In genomic region chr2:201854841-201855240, GRCh38 we compare ENCODE assay signal across 16 cellular contexts. TPM values are rescaled to one million over a fixed set of nuclear protein-coding genes. Genes with fewer than 3 reads are reported as not detected.
DNase-seq lines count a peak whose midpoint lies in the region; ATAC-seq and FAIRE-seq lines count a peak whose summit lies in the region.
"Had no signal": no experiment of that assay in that cellular context is flagged by ENCODE, and none has a peak within 500 bp of the region (broad histone marks: within the 10 kb centered on the region; RNA-seq: fewer than 3 reads in every experiment).

No MANE protein-coding gene starts in this region.

- H3K4me3 ChIP-seq in trophoblast cell (ENCODE audit: low read depth, low read length): no peak overlapping the region
- H3K4me3 ChIP-seq: ascending aorta, BLaER1 had no signal

- no peak overlapping the region for H4K8ac ChIP-seq in trophoblast cell (ENCODE audit: low read depth, low read length)

- FAIRE-seq in RCC 7860 (lab: Jason Lieb, UNC): no peak

- H3K4ac ChIP-seq in trophoblast cell (ENCODE audit: low read depth, low read length): no peak overlapping the region

- no peak overlapping the region for H2BK5ac ChIP-seq in trophoblast cell (ENCODE audit: low read depth, low read length, poor library complexity)

- ATAC-seq in GM18511 (IDR thresholded peaks at IDR 0.05; ENCODE audit: unreplicated experiment) (no peak), HG02588 (IDR thresholded peaks at IDR 0.05; ENCODE audit: unreplicated experiment) (no peak)

- H4K12ac ChIP-seq in trophoblast cell (ENCODE audit: low read depth, low read length): no peak overlapping the region

- H2BK120ac ChIP-seq in trophoblast cell (ENCODE audit: insufficient read depth, low read length, poor library complexity): no peak overlapping the region

- peaks cover 3% of the 10 kb centered on the region in 2 experiments for H3K4me1 ChIP-seq in trophoblast cell (ENCODE audit: control insufficient read depth in 1 of 2, insufficient read depth in 2 of 2, low read length in 2 of 2)
- H3K4me1 ChIP-seq: ascending aorta had no signal

- H3K4me2 ChIP-seq in trophoblast cell (ENCODE audit: low read length): no peak overlapping the region
- H3K4me2 ChIP-seq: BLaER1 had no signal

- no peaks in the 10 kb centered on the region for H3K79me1 ChIP-seq in trophoblast cell (ENCODE audit: low read length)

- no peak overlapping the region for H3K18ac ChIP-seq in trophoblast cell (ENCODE audit: low read length)

- no peak overlapping the region for H4K91ac ChIP-seq in trophoblast cell (ENCODE audit: low read depth, low read length)

- H3K79me2 ChIP-seq in trophoblast cell (ENCODE audit: control insufficient read depth, insufficient read depth, low read length, poor library complexity): no peaks in the 10 kb centered on the region

- H3K9me3 ChIP-seq in trophoblast cell (ENCODE audit: insufficient read depth, low read depth, low read length): no peaks in the 10 kb centered on the region
- H3K9me3 ChIP-seq: ascending aorta, BLaER1, SJCRH30 had no signal

- no peak overlapping the region for H2AK5ac ChIP-seq in trophoblast cell (ENCODE audit: low read length)

- H3K27me3 ChIP-seq in trophoblast cell (ENCODE audit: insufficient read depth, low read length): no peaks in the 10 kb centered on the region
- H3K27me3 ChIP-seq: ascending aorta, BLaER1, SJCRH30 had no signal

- H3K36me3 ChIP-seq in trophoblast cell (ENCODE audit: control insufficient read depth in 1 of 2, insufficient read depth in 2 of 2, low read length in 2 of 2): no peaks in the 10 kb centered on the region
- H3K36me3 ChIP-seq: ascending aorta, BLaER1, SJCRH30 had no signal

- no peak overlapping the region for H3K9ac ChIP-seq in trophoblast cell (ENCODE audit: low read length)
- H3K9ac ChIP-seq: BLaER1 had no signal

- H3K14ac ChIP-seq in trophoblast cell (ENCODE audit: low read length): no peak overlapping the region

- DNase-seq in EL (peak; percentile 81), RCC 7860 (ENCODE audit: low spot score) (peak; percentile 75), dedifferentiated amniotic fluid mesenchymal stem cell (ENCODE audit: extremely low spot score) (peak; percentile 42), trophoblast cell (peak; percentile 18 to 25), iPS-NIHi11 (ENCODE audit: low spot score) (no peak)
- no peak for DNase-seq in stimulated activated CD4-positive, alpha-beta T cell treated with anti-CD3 and anti-CD28 coated beads, Interleukin-15, amount 100 ng/mL, for 24 hours
- DNase-seq: DMS79, midbrain, NCI-H774, occipital lobe, substantia nigra had no signal

- no peak overlapping the region for H2BK12ac ChIP-seq in trophoblast cell (ENCODE audit: low read length)

- no peak overlapping the region for H2AFZ ChIP-seq in trophoblast cell (ENCODE audit: insufficient read depth, low read length, poor library complexity)

- H3K27ac ChIP-seq in trophoblast cell (ENCODE audit: low read depth, low read length): no peak overlapping the region
- H3K27ac ChIP-seq: ascending aorta, BLaER1 had no signal

- H3K23ac ChIP-seq in trophoblast cell (ENCODE audit: low read length): no peak overlapping the region

- no CpG with 5 or more reads among the region's 4 CpGs for WGBS in trophoblast cell (ENCODE audit: extremely low coverage, insufficient coverage, insufficient read length)

RNA-seq across cellular contexts. Expression of gene CDK15, which starts 48.5 kb away (rescaled TPM):
- 0.01 and 0.03 TPM in 2 replicates for polyA plus RNA-seq in trophoblast cell (2013)

Comparison
In these comparisons a context has a peak if more than half of its experiments do, and no peak if none do; other contexts are left out.
1. DNase-seq: peak in EL (single experiment), RCC 7860 (single experiment), dedifferentiated amniotic fluid mesenchymal stem cell (single experiment) and trophoblast cell (2 of 2); none in iPS-NIHi11 (single experiment) and stimulated activated CD4-positive, alpha-beta T cell treated with anti-CD3 and anti-CD28 coated beads, Interleukin-15, amount 100 ng/mL, for 24 hours (single experiment).